ENCODE assay signal across 39 cellular contexts in the genomic region with DNA sequence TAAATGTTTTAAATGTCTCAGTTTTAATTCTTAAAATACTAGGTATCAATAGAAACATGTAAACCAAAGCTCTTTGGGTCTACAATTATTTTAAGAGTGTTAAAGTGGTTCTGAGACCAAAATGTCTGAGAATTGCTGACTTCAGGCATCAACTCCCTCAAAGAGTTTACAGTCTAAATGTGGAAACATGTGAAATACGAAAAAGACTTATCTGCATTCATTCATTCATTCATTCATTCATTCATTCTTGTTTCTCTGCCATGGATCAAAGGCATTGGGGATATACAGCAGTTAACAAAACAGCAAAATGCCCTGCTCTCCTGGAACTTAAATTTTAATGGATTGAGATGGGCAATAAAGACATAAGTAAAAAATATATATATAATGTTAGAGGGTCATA.
"Had no signal": no experiment of that assay in that cellular context is flagged by ENCODE, and none has a peak within 500 bp of the region (broad histone marks: within the 10 kb centered on the region; RNA-seq: fewer than 3 reads in every experiment).

No MANE protein-coding gene starts in this region.

- H3K4me1 Mint-ChIP-seq: activated naive CD4-positive, alpha-beta T cell treated with anti-CD3 and anti-CD28 coated beads, Interleukin-2, amount 10 ng/mL, durations not matched to agents 7 days and 5 days; activated naive CD4-positive, alpha-beta T cell treated with anti-CD3 and anti-CD28 coated beads, Interleukin-2, amount 50 U/mL, for 24 hours; activated naive CD8-positive, alpha-beta T cell treated with anti-CD3 and anti-CD28 coated beads for 36 hours; activated naive CD8-positive, alpha-beta T cell treated with anti-CD3 and anti-CD28 coated beads, Interleukin-2, amount 10 ng/mL, durations not matched to agents 7 days and 5 days; activated naive CD8-positive, alpha-beta T cell treated with anti-CD3 and anti-CD28 coated beads, Interleukin-2, amount 50 U/mL, for 24 hours; activated T-helper 17 cell treated with anti-CD3 and anti-CD28 coated beads, Interleukin-2, amount 50 U/mL, for 72 hours; brain; central memory CD8-positive, alpha-beta T cell had no signal

- DNase-seq: activated effector memory CD4-positive, alpha-beta T cell treated with anti-CD3 and anti-CD28 coated beads, Interleukin-2, amount 50 U/mL, for 16 hours; activated effector memory CD4-positive, alpha-beta T cell treated with Interleukin-2 at 50 U/mL for 16 hours; activated gamma-delta T cell; activated gamma-delta T cell treated with Interleukin-2 at 50 U/mL for 16 hours; activated naive CD4-positive, alpha-beta T cell; activated naive CD4-positive, alpha-beta T cell treated with anti-CD3 and anti-CD28 coated beads for 36 hours; activated naive CD4-positive, alpha-beta T cell treated with anti-CD3 and anti-CD28 coated beads, Interleukin-2, amount 10 ng/mL, durations not matched to agents 7 days and 5 days; activated naive CD4-positive, alpha-beta T cell treated with anti-CD3 and anti-CD28 coated beads, Interleukin-2, amount 50 U/mL, for 16 hours; activated naive CD4-positive, alpha-beta T cell treated with Interleukin-2 at 50 U/mL for 16 hours; activated naive CD8-positive, alpha-beta T cell treated with anti-CD3 and anti-CD28 coated beads for 36 hours; activated naive CD8-positive, alpha-beta T cell treated with anti-CD3 and anti-CD28 coated beads, Interleukin-2, amount 10 ng/mL, durations not matched to agents 7 days and 5 days; activated naive CD8-positive, alpha-beta T cell treated with anti-CD3 and anti-CD28 coated beads, Interleukin-2, amount 50 U/mL, for 24 hours; activated T-cell treated with anti-CD3 and anti-CD28 coated beads, Interleukin-2, amount 50 U/mL, for 24 hours; activated T-cell treated with anti-CD3 and anti-CD28 coated beads, Interleukin-2, amount 50 U/mL, for 4 hours; activated T-cell treated with anti-CD3 and anti-CD28 coated beads, Interleukin-2, amount 50 U/mL, for 48 hours; activated T-cell treated with anti-CD3 and anti-CD28 coated beads, Interleukin-2, amount 50 U/mL, for 72 hours; adrenal gland; amniotic stem cell; amygdala; anterior cingulate cortex; aorta; body of pancreas; brain microvascular endothelial cell; caudate nucleus; central memory CD4-positive, alpha-beta T cell; cerebellar nuclear complex had no signal

- H3K4me3 Mint-ChIP-seq: activated naive CD4-positive, alpha-beta T cell treated with anti-CD3 and anti-CD28 coated beads for 36 hours; activated naive CD4-positive, alpha-beta T cell treated with anti-CD3 and anti-CD28 coated beads, Interleukin-2, amount 10 ng/mL, durations not matched to agents 7 days and 5 days; activated naive CD4-positive, alpha-beta T cell treated with anti-CD3 and anti-CD28 coated beads, Interleukin-2, amount 50 U/mL, for 24 hours; activated naive CD8-positive, alpha-beta T cell; activated naive CD8-positive, alpha-beta T cell treated with anti-CD3 and anti-CD28 coated beads for 36 hours; activated naive CD8-positive, alpha-beta T cell treated with anti-CD3 and anti-CD28 coated beads, Interleukin-2, amount 10 ng/mL, durations not matched to agents 7 days and 5 days; activated naive CD8-positive, alpha-beta T cell treated with anti-CD3 and anti-CD28 coated beads, Interleukin-2, amount 50 U/mL, for 24 hours; activated T-cell treated with anti-CD3 and anti-CD28 coated beads, Interleukin-2, amount 50 U/mL, for 24 hours; activated T-cell treated with anti-CD3 and anti-CD28 coated beads, Interleukin-2, amount 50 U/mL, for 4 hours; activated T-cell treated with anti-CD3 and anti-CD28 coated beads, Interleukin-2, amount 50 U/mL, for 72 hours; activated T-helper 1 cell treated with anti-CD3 and anti-CD28 coated beads, Interleukin-12 subunit alpha, Interleukin-12 subunit beta, Interleukin-2, Interleukin-4 antibody, amounts not matched to agents 30 ng/mL and 10 ng/mL and 1 ng/mL, durations not matched to agents 14 hours and 24 hours and 36 hours; activated T-helper 17 cell treated with anti-CD3 and anti-CD28 coated beads, Interleukin-2, amount 50 U/mL, for 72 hours; brain; central memory CD8-positive, alpha-beta T cell had no signal

- H3K4me1 ChIP-seq: adrenal gland, ascending aorta, body of pancreas, breast epithelium had no signal

- H3K4me3 ChIP-seq: adrenal gland, ascending aorta, body of pancreas, breast epithelium, cardiac muscle cell had no signal

- H3K36me3 Mint-ChIP-seq: activated naive CD4-positive, alpha-beta T cell treated with anti-CD3 and anti-CD28 coated beads, Interleukin-2, amount 10 ng/mL, durations not matched to agents 7 days and 5 days; activated naive CD4-positive, alpha-beta T cell treated with anti-CD3 and anti-CD28 coated beads, Interleukin-2, amount 50 U/mL, for 24 hours; activated naive CD4-positive, alpha-beta T cell treated with anti-CD3 and anti-CD28 coated beads, Interleukin-2, amount 50 U/mL, for 72 hours; activated naive CD8-positive, alpha-beta T cell; activated naive CD8-positive, alpha-beta T cell treated with anti-CD3 and anti-CD28 coated beads for 36 hours; activated naive CD8-positive, alpha-beta T cell treated with anti-CD3 and anti-CD28 coated beads, Interleukin-2, amount 10 ng/mL, durations not matched to agents 7 days and 5 days; brain had no signal

- H3K27ac ChIP-seq: adrenal gland, ascending aorta, body of pancreas, brain microvascular endothelial cell, breast epithelium, cardiac muscle cell had no signal

- H3K36me3 ChIP-seq: adrenal gland, brain microvascular endothelial cell, cardiac muscle cell had no signal

- H3K9me3 ChIP-seq: adrenal gland, ascending aorta, body of pancreas, breast epithelium had no signal

- H3K27me3 ChIP-seq: adrenal gland, ascending aorta, body of pancreas, brain microvascular endothelial cell, breast epithelium, cardiac muscle cell had no signal

- FAIRE-seq: astrocyte, bronchial epithelial cell had no signal

- ATAC-seq: activated naive CD4-positive, alpha-beta T cell treated with anti-CD3 and anti-CD28 coated beads, Interleukin-2, amount 50 U/mL, for 72 hours; activated naive CD8-positive, alpha-beta T cell treated with anti-CD3 and anti-CD28 coated beads, Interleukin-2, amount 50 U/mL, for 24 hours; activated T-cell treated with anti-CD3 and anti-CD28 coated beads, Interleukin-2, amount 50 U/mL, for 4 hours; activated T-cell treated with anti-CD3 and anti-CD28 coated beads, Interleukin-2, amount 50 U/mL, for 72 hours; activated T-helper 17 cell treated with anti-CD3 and anti-CD28 coated beads, Interleukin-2, amount 50 U/mL, for 72 hours; body of pancreas had no signal

- H3K9me3 Mint-ChIP-seq: activated naive CD4-positive, alpha-beta T cell treated with anti-CD3 and anti-CD28 coated beads for 36 hours; activated naive CD4-positive, alpha-beta T cell treated with anti-CD3 and anti-CD28 coated beads, Interleukin-2, amount 10 ng/mL, durations not matched to agents 7 days and 5 days; activated naive CD4-positive, alpha-beta T cell treated with anti-CD3 and anti-CD28 coated beads, Interleukin-2, amount 50 U/mL, for 24 hours; activated naive CD4-positive, alpha-beta T cell treated with anti-CD3 and anti-CD28 coated beads, Interleukin-2, amount 50 U/mL, for 72 hours; activated naive CD8-positive, alpha-beta T cell treated with anti-CD3 and anti-CD28 coated beads for 36 hours; activated naive CD8-positive, alpha-beta T cell treated with anti-CD3 and anti-CD28 coated beads, Interleukin-2, amount 10 ng/mL, durations not matched to agents 7 days and 5 days; activated naive CD8-positive, alpha-beta T cell treated with anti-CD3 and anti-CD28 coated beads, Interleukin-2, amount 50 U/mL, for 24 hours; activated T-cell treated with anti-CD3 and anti-CD28 coated beads, Interleukin-2, amount 50 U/mL, for 24 hours; activated T-cell treated with anti-CD3 and anti-CD28 coated beads, Interleukin-2, amount 50 U/mL, for 4 hours; activated T-cell treated with anti-CD3 and anti-CD28 coated beads, Interleukin-2, amount 50 U/mL, for 72 hours; activated T-helper 1 cell treated with anti-CD3 and anti-CD28 coated beads, Interleukin-12 subunit alpha, Interleukin-12 subunit beta, Interleukin-2, Interleukin-4 antibody, amounts not matched to agents 30 ng/mL and 10 ng/mL and 1 ng/mL, durations not matched to agents 14 hours and 24 hours and 36 hours; activated T-helper 17 cell treated with anti-CD3 and anti-CD28 coated beads, Interleukin-2, amount 50 U/mL, for 72 hours; activated T-helper 2 cell treated with anti-CD3 and anti-CD28 coated beads, Interferon-gamma antibody, Interleukin-2, Interleukin-4, amounts not matched to agents 10 μg/mL and 5 μg/mL and 100 μg/mL, durations not matched to agents 14 hours and 24 hours and 36 hours; brain; central memory CD8-positive, alpha-beta T cell had no signal

- H3K27me3 Mint-ChIP-seq: activated naive CD8-positive, alpha-beta T cell treated with anti-CD3 and anti-CD28 coated beads for 36 hours; brain had no signal

- H3K27ac Mint-ChIP-seq: activated naive CD4-positive, alpha-beta T cell treated with anti-CD3 and anti-CD28 coated beads for 36 hours; activated naive CD4-positive, alpha-beta T cell treated with anti-CD3 and anti-CD28 coated beads, Interleukin-2, amount 10 ng/mL, durations not matched to agents 7 days and 5 days; activated naive CD8-positive, alpha-beta T cell; activated naive CD8-positive, alpha-beta T cell treated with anti-CD3 and anti-CD28 coated beads for 36 hours; activated naive CD8-positive, alpha-beta T cell treated with anti-CD3 and anti-CD28 coated beads, Interleukin-2, amount 10 ng/mL, durations not matched to agents 7 days and 5 days; activated naive CD8-positive, alpha-beta T cell treated with anti-CD3 and anti-CD28 coated beads, Interleukin-2, amount 50 U/mL, for 24 hours; activated T-cell treated with anti-CD3 and anti-CD28 coated beads, Interleukin-2, amount 50 U/mL, for 24 hours; activated T-cell treated with anti-CD3 and anti-CD28 coated beads, Interleukin-2, amount 50 U/mL, for 72 hours; activated T-helper 1 cell treated with anti-CD3 and anti-CD28 coated beads, Interleukin-12 subunit alpha, Interleukin-12 subunit beta, Interleukin-2, Interleukin-4 antibody, amounts not matched to agents 30 ng/mL and 10 ng/mL and 1 ng/mL, durations not matched to agents 14 hours and 24 hours and 36 hours; activated T-helper 17 cell treated with anti-CD3 and anti-CD28 coated beads, Interleukin-2, amount 50 U/mL, for 72 hours; activated T-helper 2 cell treated with anti-CD3 and anti-CD28 coated beads, Interferon-gamma antibody, Interleukin-2, Interleukin-4, amounts not matched to agents 10 μg/mL and 5 μg/mL and 100 μg/mL, durations not matched to agents 14 hours and 24 hours and 36 hours; brain had no signal
